Comparison of ENCODE assay signal across 19 cellular contexts in genomic region chr1:162554258-162554657, GRCh38. TPM values are rescaled to one million over a fixed set of nuclear protein-coding genes. Genes with fewer than 3 reads are reported as not detected.
DNase-seq lines count a peak whose midpoint lies in the region; ATAC-seq and TF ChIP-seq lines count a peak whose summit lies in the region.
"Had no signal": no experiment of that assay in that cellular context is flagged by ENCODE, and none has a peak within 500 bp of the region (broad histone marks: within the 10 kb centered on the region; RNA-seq: fewer than 3 reads in every experiment).

No MANE protein-coding gene starts in this region.

- no peak overlapping the region for H2BK12ac ChIP-seq in H9 (ENCODE audit: insufficient read length, low read depth, low read length)

- H3K9ac ChIP-seq in mammary epithelial cell (ENCODE audit: insufficient read depth, low read length), result no peak overlapping the region
- peak overlapping the region in 2 of 5 donors; percentile 5 to 41 for H3K9ac ChIP-seq in subcutaneous abdominal adipose tissue (ENCODE audit: low read length in 5 of 5)
- no peak overlapping the region for H3K9ac ChIP-seq in H9 (ENCODE audit: extremely low read depth, insufficient read length, low read length)

- DNase-seq in HFFc6 (peak; percentile 16), mammary epithelial cell (peak; percentile 18), left ventricle myocardium superior (no peak), H9 (no peak)
- DNase-seq in activated naive CD4-positive, alpha-beta T cell treated with anti-CD3 and anti-CD28 coated beads, Interleukin-2, amount 10 ng/mL, durations not matched to agents 7 days and 5 days, result no peak
- DNase-seq: activated CD4-positive, alpha-beta memory T cell treated with anti-CD3 and anti-CD28 coated beads, Interleukin-2, amount 10 ng/mL, durations not matched to agents 7 days and 5 days; activated T-cell treated with anti-CD3 and anti-CD28 coated beads, Interleukin-2, amount 50 U/mL, for 24 hours; BE2C; GOT3; hypothalamus; kidney glomerular epithelial cell; NCI-H187; stimulated activated CD4-positive, alpha-beta T cell treated with anti-CD3 and anti-CD28 coated beads, Interleukin-2, amount 100 ng/mL, for 24 hours; T-cell had no signal

- no peak overlapping the region for H2BK20ac ChIP-seq in H9 (ENCODE audit: low read depth, low read length, poor library complexity, severe bottlenecking)

- H3K4me2 ChIP-seq in mammary epithelial cell (ENCODE audit: insufficient read depth, low read depth, low read length), result no peak overlapping the region
- H3K4me2 ChIP-seq in H9 (ENCODE audit: insufficient read depth, insufficient read length, low read length), result no peak overlapping the region

- H3K4me3 Mint-ChIP-seq in HFFc6 (no peak overlapping the region), H9 (no peak overlapping the region)
- no peak overlapping the region for H3K4me3 Mint-ChIP-seq in activated naive CD4-positive, alpha-beta T cell treated with anti-CD3 and anti-CD28 coated beads, Interleukin-2, amount 10 ng/mL, durations not matched to agents 7 days and 5 days
- H3K4me3 Mint-ChIP-seq: activated CD4-positive, alpha-beta memory T cell treated with anti-CD3 and anti-CD28 coated beads, Interleukin-2, amount 10 ng/mL, durations not matched to agents 7 days and 5 days; activated naive CD8-positive, alpha-beta T cell; activated T-cell treated with anti-CD3 and anti-CD28 coated beads, Interleukin-2, amount 50 U/mL, for 24 hours; mesothelial cell of epicardium; T-cell had no signal

- no peaks in the 10 kb centered on the region for H3K23me2 ChIP-seq in H9 (ENCODE audit: insufficient read length, low read depth, low read length, poor library complexity, severe bottlenecking)

- H3K4me3 ChIP-seq in mammary epithelial cell (replicated peaks in 1 of 3; ENCODE audit: insufficient read depth in 1 of 3, low read depth in 2 of 3, low read length in 3 of 3), result no peak overlapping the region
- no peak overlapping the region for H3K4me3 ChIP-seq in subcutaneous abdominal adipose tissue (ENCODE audit: low read depth in 1 of 5, low read length in 5 of 5)

- intact Hi-C loops in mammary epithelial cell (cut with micrococcal nuclease) (no loop called here), left ventricle myocardium superior (cut with micrococcal nuclease) (no loop called here)

- no peaks in the 10 kb centered on the region for H3K79me1 ChIP-seq in H9 (ENCODE audit: insufficient read depth, low read depth, low read length, poor library complexity, severe bottlenecking)

- H3K27ac Mint-ChIP-seq in HFFc6, result peak overlapping the region; percentile 4; the same call in 1 of the 2 replicates
- H3K27ac Mint-ChIP-seq in activated naive CD4-positive, alpha-beta T cell treated with anti-CD3 and anti-CD28 coated beads, Interleukin-2, amount 10 ng/mL, durations not matched to agents 7 days and 5 days, result no peak overlapping the region
- no peak overlapping the region for H3K27ac Mint-ChIP-seq in H9
- H3K27ac Mint-ChIP-seq: activated CD4-positive, alpha-beta memory T cell treated with anti-CD3 and anti-CD28 coated beads, Interleukin-2, amount 10 ng/mL, durations not matched to agents 7 days and 5 days; activated naive CD8-positive, alpha-beta T cell; activated T-cell treated with anti-CD3 and anti-CD28 coated beads, Interleukin-2, amount 50 U/mL, for 24 hours; mesothelial cell of epicardium; T-cell had no signal

- H3K9me3 Mint-ChIP-seq in HFFc6, result no peaks in the 10 kb centered on the region
- H3K9me3 Mint-ChIP-seq in activated naive CD4-positive, alpha-beta T cell treated with anti-CD3 and anti-CD28 coated beads, Interleukin-2, amount 10 ng/mL, durations not matched to agents 7 days and 5 days, result no peaks in the 10 kb centered on the region
- no peaks in the 10 kb centered on the region for H3K9me3 Mint-ChIP-seq in H9
- H3K9me3 Mint-ChIP-seq: activated CD4-positive, alpha-beta memory T cell treated with anti-CD3 and anti-CD28 coated beads, Interleukin-2, amount 10 ng/mL, durations not matched to agents 7 days and 5 days; activated T-cell treated with anti-CD3 and anti-CD28 coated beads, Interleukin-2, amount 50 U/mL, for 24 hours; mesothelial cell of epicardium; T-cell had no signal

- H2BK15ac ChIP-seq in H9 (ENCODE audit: low read depth, low read length), result no peak overlapping the region

- no peak for TF ChIP-seq CTCF in HFFc6 (IDR thresholded peaks at IDR 0.05)
- no peak for TF ChIP-seq CTCF in mammary epithelial cell (conservative IDR thresholded peaks at IDR 0.05 in 1 of 2, IDR thresholded peaks at IDR 0.05 in 1 of 2; ENCODE audit: extremely low read depth in 1 of 2, insufficient read depth in 1 of 2, low read depth in 1 of 2, low read length in 2 of 2)
- TF ChIP-seq CTCF in H9 (conservative IDR thresholded peaks at IDR 0.05), result no peak

- no peak overlapping the region for H3K56ac ChIP-seq in H9 (ENCODE audit: insufficient read length, low read depth, low read length)

- H3K36me3 Mint-ChIP-seq in HFFc6 (ENCODE audit: low read depth), result no peaks in the 10 kb centered on the region
- no peaks in the 10 kb centered on the region for H3K36me3 Mint-ChIP-seq in activated naive CD4-positive, alpha-beta T cell treated with anti-CD3 and anti-CD28 coated beads, Interleukin-2, amount 10 ng/mL, durations not matched to agents 7 days and 5 days
- H3K36me3 Mint-ChIP-seq in H9 (ENCODE audit: insufficient read depth in 1 of 3, low read depth in 3 of 3), result no peaks in the 10 kb centered on the region
- H3K36me3 Mint-ChIP-seq: activated naive CD8-positive, alpha-beta T cell; mesothelial cell of epicardium; T-cell had no signal

- dilution Hi-C loops in mammary epithelial cell (cut with HindIII; ENCODE audit: low sequenced_read_pairs), result no loop called here

- H2AFZ ChIP-seq in mammary epithelial cell (ENCODE audit: low read depth, low read length) (no peak overlapping the region), H9 (ENCODE audit: low read length) (no peak overlapping the region)

- no peak overlapping the region for H3T11ph ChIP-seq in H9 (ENCODE audit: low read length)

- H2BK5ac ChIP-seq in H9 (ENCODE audit: insufficient read length, low read length), result no peak overlapping the region

- BruUV-seq in mammary epithelial cell (replicated peaks; lab: Mats Ljungman, UMichigan), result no TSS peak

- ATAC-seq in left ventricle myocardium superior (peak; percentile 79), GM18519 (IDR thresholded peaks at IDR 0.05; ENCODE audit: low FRiP score, unreplicated experiment) (no peak), HG02588 (IDR thresholded peaks at IDR 0.05; ENCODE audit: unreplicated experiment) (no peak)
- ATAC-seq: T-cell had no signal

- no peak overlapping the region for H3K18ac ChIP-seq in H9 (ENCODE audit: insufficient read length, low read depth, low read length)

- H3K4me1 ChIP-seq in mammary epithelial cell (ENCODE audit: insufficient read depth, low read length), result peaks cover 8% of the 10 kb centered on the region
- H3K4me1 ChIP-seq in subcutaneous abdominal adipose tissue (ENCODE audit: control insufficient read depth in 5 of 5, insufficient read depth in 5 of 5, low read length in 5 of 5), result peaks cover 5 to 38% (median 27%) of the 10 kb centered on the region in 5 donors
- H3K4me1 ChIP-seq in H9 (ENCODE audit: insufficient read depth, low read length), result no peaks in the 10 kb centered on the region
- H3K4me1 ChIP-seq: BE2C had no signal

- H3K4me1 Mint-ChIP-seq in HFFc6 (ENCODE audit: low read depth) (peaks cover 12% of the 10 kb centered on the region), H9 (peaks cover 4 to 7% of the 10 kb centered on the region in 2 experiments; a peak in 3 of 4 replicates)
- H3K4me1 Mint-ChIP-seq in activated naive CD4-positive, alpha-beta T cell treated with anti-CD3 and anti-CD28 coated beads, Interleukin-2, amount 10 ng/mL, durations not matched to agents 7 days and 5 days, result no peaks in the 10 kb centered on the region
- H3K4me1 Mint-ChIP-seq: activated CD4-positive, alpha-beta memory T cell treated with anti-CD3 and anti-CD28 coated beads, Interleukin-2, amount 10 ng/mL, durations not matched to agents 7 days and 5 days; mesothelial cell of epicardium; T-cell had no signal

- H4K20me1 ChIP-seq in mammary epithelial cell (ENCODE audit: insufficient read depth, low read length) (no peaks in the 10 kb centered on the region), H9 (ENCODE audit: control insufficient read depth, insufficient read depth, insufficient read length) (no peaks in the 10 kb centered on the region)

- no peak overlapping the region for H2AK5ac ChIP-seq in H9 (ENCODE audit: insufficient read length, low read length)

- H3K9me3 ChIP-seq in mammary epithelial cell (replicated peaks; ENCODE audit: insufficient read depth, low read length) (no peaks in the 10 kb centered on the region), subcutaneous abdominal adipose tissue (ENCODE audit: control insufficient read depth in 5 of 5, low read length in 5 of 5) (no peaks in the 10 kb centered on the region), H9 (ENCODE audit: control insufficient read depth, low read depth, low read length) (no peaks in the 10 kb centered on the region)
- H3K9me3 ChIP-seq: BE2C had no signal

- H2BK120ac ChIP-seq in H9 (ENCODE audit: low read depth, low read length, poor library complexity, severe bottlenecking), result no peak overlapping the region

- H3K36me3 ChIP-seq in mammary epithelial cell (ENCODE audit: insufficient read depth, low read length), result no peaks in the 10 kb centered on the region
- H3K36me3 ChIP-seq in subcutaneous abdominal adipose tissue (ENCODE audit: control insufficient read depth in 5 of 5, insufficient read depth in 5 of 5, low read length in 5 of 5), result no peaks in the 10 kb centered on the region
- H3K36me3 ChIP-seq: BE2C had no signal

- H3K79me2 ChIP-seq in mammary epithelial cell (ENCODE audit: insufficient read depth, low read length), result no peaks in the 10 kb centered on the region
- no peaks in the 10 kb centered on the region for H3K79me2 ChIP-seq in H9 (ENCODE audit: insufficient read depth, low read length)

- no peak overlapping the region for H3K27ac ChIP-seq in mammary epithelial cell (ENCODE audit: insufficient read depth, low read depth, low read length)
- peak overlapping the region; percentile 86 for H3K27ac ChIP-seq in subcutaneous abdominal adipose tissue (ENCODE audit: low read depth, low read length)
- no peak overlapping the region for H3K27ac ChIP-seq in H9 (ENCODE audit: insufficient read length, low read depth, low read length)

- in situ Hi-C loops in mammary epithelial cell (cut with MboI; ENCODE audit: low sequenced_read_pairs in 2 of 2), result no loop called here

- H4K5ac ChIP-seq in H9 (ENCODE audit: insufficient read length, low read depth, low read length), result no peak overlapping the region

- H3K14ac ChIP-seq in H9 (ENCODE audit: insufficient read depth, low read length), result no peak overlapping the region

- no CpG with 5 or more reads among the region's 1 CpG for WGBS in mammary epithelial cell (ENCODE audit: low coverage, missing lambda C conversion rate)
- no CpG with 5 or more reads among the region's 1 CpG for WGBS in H9 (ENCODE audit: extremely low coverage, insufficient read length, low lambda C conversion rate)

- H3K4ac ChIP-seq in H9 (ENCODE audit: low read depth, low read length), result no peak overlapping the region

- H4K8ac ChIP-seq in H9 (replicated peaks; ENCODE audit: insufficient read length, low read depth, low read length), result no peak overlapping the region

- CTCF ChIA-PET in mammary epithelial cell (lab: Charles Lee; ENCODE audit: low non-redundant PET), result no interaction called here
- CTCF ChIA-PET in activated naive CD4-positive, alpha-beta T cell treated with anti-CD3 and anti-CD28 coated beads, Interleukin-2, amount 10 ng/mL, durations not matched to agents 7 days and 5 days (lab: Charles Lee), result no interaction called here

- no peaks in the 10 kb centered on the region for H3K27me3 ChIP-seq in mammary epithelial cell (ENCODE audit: insufficient read depth, low read length)
- H3K27me3 ChIP-seq in subcutaneous abdominal adipose tissue (ENCODE audit: control insufficient read depth in 5 of 5, insufficient read depth in 4 of 5, low read length in 5 of 5), result no peaks in the 10 kb centered on the region
- H3K27me3 ChIP-seq in H9 (ENCODE audit: insufficient read depth, low read length), result no peaks in the 10 kb centered on the region
- H3K27me3 ChIP-seq: BE2C had no signal

- H3K27me3 Mint-ChIP-seq in HFFc6 (ENCODE audit: insufficient read depth) (no peaks in the 10 kb centered on the region; the same call in 1 of the 2 replicates), H9 (ENCODE audit: low read depth) (no peaks in the 10 kb centered on the region)
- H3K27me3 Mint-ChIP-seq in activated naive CD4-positive, alpha-beta T cell treated with anti-CD3 and anti-CD28 coated beads, Interleukin-2, amount 10 ng/mL, durations not matched to agents 7 days and 5 days, result peaks cover 7% of the 10 kb centered on the region
- H3K27me3 Mint-ChIP-seq: activated CD4-positive, alpha-beta memory T cell treated with anti-CD3 and anti-CD28 coated beads, Interleukin-2, amount 10 ng/mL, durations not matched to agents 7 days and 5 days; activated naive CD8-positive, alpha-beta T cell; activated T-cell treated with anti-CD3 and anti-CD28 coated beads, Interleukin-2, amount 50 U/mL, for 24 hours had no signal

- H4K91ac ChIP-seq in H9 (ENCODE audit: insufficient read length, low read depth, low read length), result no peak overlapping the region

- no peak overlapping the region for H3K23ac ChIP-seq in H9 (ENCODE audit: insufficient read length, low read depth, low read length)

RNA-seq across cellular contexts. Expression of gene UAP1, which starts 7.3 kb away (rescaled TPM):
- total RNA-seq in HFFc6 (2021; fragmentation: NEBNext Ultra II Directional; extraction: Animal tissue kit (Norgen Biotek cat#: 25700)), result 100 to 1,000 TPM; 105 to 192 (median 117) TPM
- 100 to 1,000 TPM in 1 of 2 donors, 10 to 100 TPM in 1; 90.7 to 165 TPM for total RNA-seq in mammary epithelial cell
- polyA plus RNA-seq in mammary epithelial cell, result 80.0 TPM
- polyA minus RNA-seq in mammary epithelial cell, result 72.7 TPM
- 30.7 TPM for total RNA-seq in left ventricle myocardium superior
- total RNA-seq in H9 (2021), result 25.8 and 26.9 TPM in 2 replicates

RNA-seq across cellular contexts. Expression of gene UHMK1, which starts 56.6 kb away (rescaled TPM):
- total RNA-seq in HFFc6 (2021; fragmentation: NEBNext Ultra II Directional; extraction: Animal tissue kit (Norgen Biotek cat#: 25700)), result 100 to 1,000 TPM in 4 of 6 experiments, 10 to 100 TPM in 2; 97.6 to 121 (median 105) TPM
- total RNA-seq in mammary epithelial cell (10 to 100 TPM; 59.5 to 97.5 TPM), left ventricle myocardium superior (22.7 TPM), H9 (2021) (15.0 and 15.8 TPM in 2 replicates)
- 16.2 TPM for polyA plus RNA-seq in mammary epithelial cell
- polyA minus RNA-seq in mammary epithelial cell, result 57.6 TPM

Comparison
In these comparisons a context has a peak if more than half of its experiments do, and no peak if none do; other contexts are left out.
1. DNase-seq: peak in HFFc6 (single experiment) and mammary epithelial cell (single experiment); none in left ventricle myocardium superior (single experiment), activated naive CD4-positive, alpha-beta T cell treated with anti-CD3 and anti-CD28 coated beads, Interleukin-2, amount 10 ng/mL, durations not matched to agents 7 days and 5 days (single experiment) and H9 (single experiment).